ENCODE assay signal across 23 cellular contexts in genomic region chr16:3525951-3526350, GRCh38. TPM values are rescaled to one million over a fixed set of nuclear protein-coding genes. Genes with fewer than 3 reads are reported as not detected.
A peak's percentile ranks its signal among the peaks of the same experiment; 100 is the strongest.
DNase-seq lines count a peak whose midpoint lies in the region; ATAC-seq and TF ChIP-seq lines count a peak whose summit lies in the region.
"Had no signal": no experiment of that assay in that cellular context is flagged by ENCODE, and none has a peak within 500 bp of the region (broad histone marks: within the 10 kb centered on the region; RNA-seq: fewer than 3 reads in every experiment).

No MANE protein-coding gene starts in this region.

- POLR2A ChIA-PET in T-cell (lab: Charles Lee): no interaction called here

- peak overlapping the region in 1 of 2 donors; percentile 47 for H3K27ac Mint-ChIP-seq in natural killer cell treated with Interleukin-12 subunit alpha and Interleukin-12 subunit beta and Interleukin-15 and Interleukin-18, amount 100 ng/mL, for 72 hours
- H3K27ac Mint-ChIP-seq in natural killer cell: no peak overlapping the region
- peak overlapping the region; percentile 61 to 85 for H3K27ac Mint-ChIP-seq in T-cell
- peak overlapping the region; percentile 23 for H3K27ac Mint-ChIP-seq in osteocyte (ENCODE audit: unreplicated experiment)

- H3K4me3 Mint-ChIP-seq in natural killer cell treated with Interleukin-12 subunit alpha and Interleukin-12 subunit beta and Interleukin-15 and Interleukin-18, amount 100 ng/mL, for 72 hours: no peak overlapping the region
- H3K4me3 Mint-ChIP-seq in natural killer cell (no peak overlapping the region), T-cell (no peak overlapping the region), osteocyte (ENCODE audit: unreplicated experiment) (no peak overlapping the region)

- ATAC-seq in natural killer cell treated with Interleukin-12 subunit alpha and Interleukin-12 subunit beta and Interleukin-15 and Interleukin-18, amount 100 ng/mL, for 72 hours: no peak
- ATAC-seq in natural killer cell (no peak), T-cell (replicated peaks in 1 of 4) (no peak), GM21786 (IDR thresholded peaks at IDR 0.05; ENCODE audit: unreplicated experiment) (no peak)
- ATAC-seq: A549, PC-3 had no signal

- intact Hi-C loops in natural killer cell (cut with micrococcal nuclease): loop anchor here (5.0 kb wide), 1 partner anchor 141 kb away; no protein-coding TSS in a partner anchor

- peak; percentile 15 for DNase-seq in natural killer cell treated with Interleukin-12 subunit alpha and Interleukin-12 subunit beta and Interleukin-15 and Interleukin-18, amount 100 ng/mL, for 72 hours (ENCODE audit: low spot score)
- DNase-seq in natural killer cell: no peak
- DNase-seq in T-cell: no peak
- no peak for DNase-seq in osteocyte (ENCODE audit: extremely low spot score, unreplicated experiment)
- DNase-seq in amniotic stem cell (lab: John Stamatoyannopoulos, UW): no peak
- no peak for DNase-seq in dedifferentiated amniotic fluid mesenchymal stem cell (ENCODE audit: extremely low spot score)
- DNase-seq: C1 segment of cervical spinal cord, COR-L47, DMS 273 treated with DMSO at 0.1 percent for 48 hours, GDM1, H7, KG1, NCI-H187, NCI-H2107, NCI-H510A treated with DMSO at 0.1 percent for 48 hours, NCI-H774, PC-3, RPMI8226, SIG-M5 had no signal

- H3K9me3 Mint-ChIP-seq in natural killer cell treated with Interleukin-12 subunit alpha and Interleukin-12 subunit beta and Interleukin-15 and Interleukin-18, amount 100 ng/mL, for 72 hours: no peaks in the 10 kb centered on the region
- H3K9me3 Mint-ChIP-seq in natural killer cell (no peaks in the 10 kb centered on the region), T-cell (no peaks in the 10 kb centered on the region), osteocyte (ENCODE audit: unreplicated experiment) (no peaks in the 10 kb centered on the region)

- H3K4me1 Mint-ChIP-seq in natural killer cell treated with Interleukin-12 subunit alpha and Interleukin-12 subunit beta and Interleukin-15 and Interleukin-18, amount 100 ng/mL, for 72 hours (ENCODE audit: low read depth in 2 of 2): peaks cover 8 to 9% of the 10 kb centered on the region in 2 donors
- H3K4me1 Mint-ChIP-seq in natural killer cell: peaks cover 5 to 10% of the 10 kb centered on the region in 2 donors
- H3K4me1 Mint-ChIP-seq in T-cell: peaks cover 1 to 27% (median 23%) of the 10 kb centered on the region in 3 donors
- no peaks in the 10 kb centered on the region for H3K4me1 Mint-ChIP-seq in osteocyte (ENCODE audit: unreplicated experiment)

- H3K36me3 Mint-ChIP-seq in natural killer cell treated with Interleukin-12 subunit alpha and Interleukin-12 subunit beta and Interleukin-15 and Interleukin-18, amount 100 ng/mL, for 72 hours: no peaks in the 10 kb centered on the region
- H3K36me3 Mint-ChIP-seq in natural killer cell (no peaks in the 10 kb centered on the region), T-cell (peaks cover 38% of the 10 kb centered on the region), osteocyte (ENCODE audit: unreplicated experiment) (peaks cover 39% of the 10 kb centered on the region)

- TF ChIP-seq CTCF in natural killer cell (IDR thresholded peaks at IDR 0.05) (no peak), osteocyte (IDR thresholded peaks at IDR 0.05) (no peak)

- no peaks in the 10 kb centered on the region for H3K27me3 Mint-ChIP-seq in natural killer cell treated with Interleukin-12 subunit alpha and Interleukin-12 subunit beta and Interleukin-15 and Interleukin-18, amount 100 ng/mL, for 72 hours
- no peaks in the 10 kb centered on the region for H3K27me3 Mint-ChIP-seq in natural killer cell (ENCODE audit: low read depth in 2 of 2)
- no peaks in the 10 kb centered on the region for H3K27me3 Mint-ChIP-seq in T-cell
- no peaks in the 10 kb centered on the region for H3K27me3 Mint-ChIP-seq in osteocyte (ENCODE audit: unreplicated experiment)

- CTCF ChIA-PET in T-cell (lab: Charles Lee): no interaction called here

RNA-seq across cellular contexts. Expression of gene CLUAP1, which starts 25.1 kb away (rescaled TPM):
- 10 to 100 TPM in 1 of 2 donors, 1 to 10 TPM in 1; 4.3 to 10.8 TPM for total RNA-seq in natural killer cell treated with Interleukin-12 subunit alpha and Interleukin-12 subunit beta and Interleukin-15 and Interleukin-18, amount 100 ng/mL, for 72 hours
- total RNA-seq in natural killer cell (1 to 10 TPM; 4.0 to 6.2 (median 4.7) TPM), T-cell (10 to 100 TPM; 22.5 to 36.2 (median 32.6) TPM), osteocyte (28.7 and 28.9 TPM in 2 replicates)

RNA-seq across cellular contexts. Expression of gene C16orf90, which starts 30.7 kb away (rescaled TPM):
- total RNA-seq in natural killer cell treated with Interleukin-12 subunit alpha and Interleukin-12 subunit beta and Interleukin-15 and Interleukin-18, amount 100 ng/mL, for 72 hours: not detected
- not detected for total RNA-seq in natural killer cell
- not detected for total RNA-seq in T-cell
- not detected in 2 replicates for total RNA-seq in osteocyte
- total RNA-seq: Daoy, H7, HT-29, PC-3 had no signal

RNA-seq across cellular contexts. Expression of gene NLRC3, which starts 51.3 kb away (rescaled TPM):
- 10 to 100 TPM; 48.3 to 61.8 TPM for total RNA-seq in natural killer cell treated with Interleukin-12 subunit alpha and Interleukin-12 subunit beta and Interleukin-15 and Interleukin-18, amount 100 ng/mL, for 72 hours
- total RNA-seq in natural killer cell: 100 to 1,000 TPM in 2 of 3 donors, 10 to 100 TPM in 1; 98.8 to 145 (median 133) TPM
- total RNA-seq in T-cell: 100 to 1,000 TPM in 3 of 5 donors, 10 to 100 TPM in 2; 75.6 to 178 (median 160) TPM
- total RNA-seq in osteocyte: not detected in 2 replicates
- total RNA-seq: HT-29, PC-3 had no signal

Comparison
In these comparisons a context has a peak if more than half of its experiments do, and no peak if none do; other contexts are left out.
1. H3K27ac Mint-ChIP-seq: peak in T-cell (2 of 2) and osteocyte (single experiment); none in natural killer cell (0 of 2).
2. RNA of gene NLRC3, which starts 51.3 kb away (total RNA-seq): 75.6 to 178 TPM in T-cell, 98.8 to 145 TPM in natural killer cell and 48.3 to 61.8 TPM in natural killer cell treated with Interleukin-12 subunit alpha and Interleukin-12 subunit beta and Interleukin-15 and Interleukin-18, amount 100 ng/mL, for 72 hours; not detected in osteocyte; every median in the first group is over 10 times any median in the second.